8 cellular contexts compared by ENCODE assay signal in genomic region chr17:73369817-73370490, GRCh38. TPM values are rescaled to one million over a fixed set of nuclear protein-coding genes. Genes with fewer than 3 reads are reported as not detected.
DNase-seq lines count a peak whose midpoint lies in the region; ATAC-seq and FAIRE-seq lines count a peak whose summit lies in the region.
"Not testable (repeated sequence)": the region's sequence is repeated elsewhere in the genome, so short reads cannot be mapped to it uniquely, and the experiment has no call there.

No MANE protein-coding gene starts in this region.

- ATAC-seq in T-helper 17 cell = peak; percentile 73

- not testable (repeated sequence) for H2AK5ac ChIP-seq in neuronal stem cell (ENCODE audit: low read depth, low read length)

- not testable (repeated sequence) for H2BK120ac ChIP-seq in neuronal stem cell (ENCODE audit: low read depth, low read length)

- not testable (repeated sequence) for H3K18ac ChIP-seq in neuronal stem cell (ENCODE audit: low read length)

- H3K79me1 ChIP-seq in neuronal stem cell (ENCODE audit: low read depth, low read length) = not testable (repeated sequence)

- not testable (repeated sequence) for H3K23ac ChIP-seq in neuronal stem cell (ENCODE audit: low read depth, low read length, poor library complexity)

- not testable (repeated sequence) for H3K27ac Mint-ChIP-seq in T-helper 17 cell

- not testable (repeated sequence) for H2AFZ ChIP-seq in neuronal stem cell (ENCODE audit: low read length)

- peaks cover 48% of the 10 kb centered on the region for H3K27me3 Mint-ChIP-seq in T-helper 17 cell

- POLR2A ChIA-PET in HEK293T (lab: Yijun Ruan, JAX) = interaction anchor here (1.2 to 1.4 kb wide), 5 partner anchors 58 to 138 kb away, joined by 3 to 5 read pairs (median 4); partner anchors contain the start of gene CDC42EP4

- H2BK15ac ChIP-seq in neuronal stem cell (ENCODE audit: low read length) = not testable (repeated sequence)

- H3K9me3 ChIP-seq in T-helper 17 cell (ENCODE audit: control insufficient read depth, low read length, poor library complexity, severe bottlenecking); neuronal stem cell (replicated peaks in 1 of 2; ENCODE audit: control insufficient read depth in 2 of 2, insufficient read depth in 1 of 2, low read depth in 1 of 2, low read length in 2 of 2): not testable (repeated sequence)

- H3K4ac ChIP-seq in neuronal stem cell (ENCODE audit: low read length) = not testable (repeated sequence)

- not testable (repeated sequence) for H2BK12ac ChIP-seq in neuronal stem cell (ENCODE audit: low read length)

- DNase-seq in DMS 273 treated with DMSO at 0.1 percent for 48 hours (lab: John Stamatoyannopoulos, UW) (peak; percentile 19), HEK293T (ENCODE audit: extremely low spot score) (peak; percentile 88), NCI-H2081 (lab: John Stamatoyannopoulos, UW) (peak; percentile 72 to 78), T-helper 17 cell (peak; percentile 60 to 71 (median 62)), frontal cortex (ENCODE audit: low spot score in 2 of 2) (peak; percentile 83 to 89), neuronal stem cell (ENCODE audit: low spot score) (peak; percentile 73)
- peak; percentile 71 for DNase-seq in activated naive CD4-positive, alpha-beta T cell treated with anti-CD3 and anti-CD28 coated beads, Interleukin-2, amount 50 U/mL, for 16 hours
- DNase-seq in stimulated activated naive CD4-positive, alpha-beta T cell (lab: John Stamatoyannopoulos, UW) = peak; percentile 32 to 83 (median 68)

- H2BK5ac ChIP-seq in neuronal stem cell (ENCODE audit: low read length) = not testable (repeated sequence)

- H3K4me1 Mint-ChIP-seq in T-helper 17 cell = not testable (repeated sequence)

- not testable (repeated sequence) for H3K27ac ChIP-seq in neuronal stem cell (replicated peaks; ENCODE audit: low read length)

- H4K91ac ChIP-seq in neuronal stem cell (ENCODE audit: low read depth, low read length, poor library complexity) = not testable (repeated sequence)

- H3K4me3 Mint-ChIP-seq in T-helper 17 cell = not testable (repeated sequence)

- H3K4me3 ChIP-seq in neuronal stem cell (ENCODE audit: low read length in 2 of 2) = not testable (repeated sequence)

- H4K8ac ChIP-seq in neuronal stem cell (ENCODE audit: low read depth, low read length) = not testable (repeated sequence)

- not testable (repeated sequence) for H3K36me3 Mint-ChIP-seq in T-helper 17 cell (ENCODE audit: low read depth)

- H3K9ac ChIP-seq in neuronal stem cell (ENCODE audit: low read depth, low read length, poor library complexity) = not testable (repeated sequence)

- H3K36me3 ChIP-seq in neuronal stem cell (replicated peaks in 1 of 2; ENCODE audit: control insufficient read depth in 2 of 2, insufficient read depth in 2 of 2, low read length in 2 of 2) = peaks cover 15 to 17% of the 10 kb centered on the region in 2 donors

- not testable (repeated sequence) for H3K4me2 ChIP-seq in neuronal stem cell (ENCODE audit: insufficient read depth, low read length, poor library complexity, severe bottlenecking)

- FAIRE-seq in frontal cortex (lab: Jason Lieb, UNC) = not testable (repeated sequence)

- no CpG with 5 or more reads among the region's 14 CpGs for WGBS in neuronal stem cell (ENCODE audit: extremely low coverage in 2 of 2, insufficient read length in 2 of 2, insufficient replicate concordance in 1 of 2), 2 donors

- CTCF ChIA-PET in HEK293T (lab: Yijun Ruan, JAX) = interaction anchor here (0.6 to 4.2 kb wide), 26 partner anchors 9 to 813 kb away, joined by 3 to 55 read pairs (median 4); partner anchors contain the start of gene CPSF4L

- H3K27me3 ChIP-seq in neuronal stem cell (ENCODE audit: control insufficient read depth in 3 of 3, insufficient read depth in 3 of 3, low read depth in 1 of 3, low read length in 3 of 3) = not testable (repeated sequence)

- H3K4me1 ChIP-seq in neuronal stem cell (ENCODE audit: control insufficient read depth in 2 of 2, insufficient read depth in 1 of 2, low read depth in 1 of 2, low read length in 2 of 2) = peaks cover 9 to 17% of the 10 kb centered on the region in 2 donors

- H3K14ac ChIP-seq in neuronal stem cell (ENCODE audit: low read length) = not testable (repeated sequence)

RNA-seq across cellular contexts. Expression of gene CDC42EP4, which starts 58.2 kb away (rescaled TPM):
- total RNA-seq in T-helper 17 cell = 1 to 10 TPM; 4.0 to 4.1 TPM
- total RNA-seq in frontal cortex = 62.8 TPM
- 23.5 TPM for polyA plus RNA-seq in neuronal stem cell (2013, experiment 1 of 2)
- 23.9 TPM for polyA plus RNA-seq in neuronal stem cell (2013, experiment 2 of 2)

Comparison
In these comparisons a context has a peak if more than half of its experiments do, and no peak if none do; other contexts are left out.
1. DNase-seq: peak in every context shown above with its lines; median percentile 88 in HEK293T; 86 in frontal cortex; 75 in NCI-H2081; 73 in neuronal stem cell; 71 in activated naive CD4-positive, alpha-beta T cell treated with anti-CD3 and anti-CD28 coated beads, Interleukin-2, amount 50 U/mL, for 16 hours; 68 in stimulated activated naive CD4-positive, alpha-beta T cell; 62 in T-helper 17 cell; 19 in DMS 273 treated with DMSO at 0.1 percent for 48 hours.
2. RNA of gene CDC42EP4, which starts 58.2 kb away (total RNA-seq): 62.8 TPM in frontal cortex (single experiment); 4.0 to 4.1 TPM in T-helper 17 cell; every median in the first group is over 10 times any median in the second.